In the genomic region with DNA sequence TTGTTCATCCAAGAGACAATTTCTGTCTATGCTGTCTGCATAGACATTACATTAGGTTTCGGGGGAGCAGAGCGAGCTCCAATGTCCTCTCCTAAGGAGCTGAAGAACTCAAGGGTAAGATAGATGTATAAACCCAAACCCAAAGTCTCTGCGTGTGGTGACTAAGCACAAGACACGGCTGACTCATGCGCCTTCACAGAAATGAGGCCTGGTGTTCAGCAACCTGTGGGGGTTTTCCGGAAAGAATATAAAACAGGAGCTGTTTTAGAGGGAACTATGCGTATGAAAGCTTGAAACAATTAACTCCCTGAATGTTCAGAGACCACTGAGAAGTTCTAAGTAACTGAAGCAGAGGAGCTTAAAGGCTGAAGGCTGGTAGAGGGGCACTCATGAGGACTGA, we compare ENCODE assay signal across 20 cellular contexts.
DNase-seq lines count a peak whose midpoint lies in the region; FAIRE-seq and TF ChIP-seq lines count a peak whose summit lies in the region.
"Had no signal": no experiment of that assay in that cellular context is flagged by ENCODE, and none has a peak within 500 bp of the region (broad histone marks: within the 10 kb centered on the region; RNA-seq: fewer than 3 reads in every experiment).

No MANE protein-coding gene starts in this region.

- peak overlapping the region; percentile 82 for H3K27ac ChIP-seq in smooth muscle cell (ENCODE audit: low read depth)
- H3K27ac ChIP-seq in uterus: no peak overlapping the region
- H3K27ac ChIP-seq: A549, GM23248 had no signal

- TF ChIP-seq CTCF in AG04449 (IDR thresholded peaks at IDR 0.05; ENCODE audit: insufficient read depth, low read length, missing control alignments): no peak
- TF ChIP-seq CTCF in choroid plexus epithelial cell (conservative IDR thresholded peaks at IDR 0.05; ENCODE audit: low read depth, low read length): no peak
- no peak for TF ChIP-seq CTCF in smooth muscle cell (IDR thresholded peaks at IDR 0.05; ENCODE audit: borderline replicate concordance, insufficient read depth, poor library complexity, severe bottlenecking)
- TF ChIP-seq CTCF in uterus (IDR thresholded peaks at IDR 0.05): no peak

- H3F3A ChIP-seq in smooth muscle cell (ENCODE audit: low read depth): no peaks in the 10 kb centered on the region

- WGBS in smooth muscle cell (ENCODE audit: low lambda C conversion rate): 37% methylated on average over 7 of the region's 7 CpGs

- H3K9ac ChIP-seq in smooth muscle cell (ENCODE audit: low read depth): peak overlapping the region; percentile 35
- H3K9ac ChIP-seq: GM23248 had no signal

- H3K27me3 ChIP-seq in MG63 (no peaks in the 10 kb centered on the region), smooth muscle cell (ENCODE audit: low read depth) (no peaks in the 10 kb centered on the region), uterus (no peaks in the 10 kb centered on the region)

- intact Hi-C loops in uterus (cut with DNase I; ENCODE audit: low total_unique reads) (no loop called here), cardiac septum (cut with DNase I) (no loop called here)

- no peaks in the 10 kb centered on the region for H3K79me2 ChIP-seq in smooth muscle cell (ENCODE audit: low read depth)

- H3K4me3 ChIP-seq in AG04449 (ENCODE audit: low read depth, low read length) (no peak overlapping the region), MG63 (no peak overlapping the region), choroid plexus epithelial cell (ENCODE audit: low read depth, low read length) (no peak overlapping the region), smooth muscle cell (no peak overlapping the region), uterus (no peak overlapping the region)
- H3K4me3 ChIP-seq: A549, GM23248 had no signal

- CTCF ChIA-PET in AG04449 (lab: Yijun Ruan, JAX): interaction anchor here (1.1 kb wide), 1 partner anchor 16 kb away, joined by 3 read pairs; no protein-coding TSS in a partner anchor

- H2AFZ ChIP-seq in smooth muscle cell (ENCODE audit: low read depth): peak overlapping the region; percentile 11
- H2AFZ ChIP-seq: GM23248 had no signal

- peaks cover 7% of the 10 kb centered on the region for H3K4me1 ChIP-seq in smooth muscle cell (ENCODE audit: low read depth)
- H3K4me1 ChIP-seq in uterus: no peaks in the 10 kb centered on the region
- H3K4me1 ChIP-seq: A549 had no signal

- no peak for FAIRE-seq in GM12891 (lab: Jason Lieb, UNC)
- FAIRE-seq: A549 had no signal

- H3K9me3 ChIP-seq in MG63 (no peaks in the 10 kb centered on the region), smooth muscle cell (replicated peaks; ENCODE audit: low read depth) (no peaks in the 10 kb centered on the region), uterus (no peaks in the 10 kb centered on the region)
- H3K9me3 ChIP-seq: A549 had no signal

- H3K36me3 ChIP-seq in MG63: no peaks in the 10 kb centered on the region
- H3K36me3 ChIP-seq in smooth muscle cell (ENCODE audit: low read depth): no peaks in the 10 kb centered on the region
- no peaks in the 10 kb centered on the region for H3K36me3 ChIP-seq in uterus

- POLR2A ChIA-PET in AG04449 (lab: Yijun Ruan, JAX): interaction anchor here (1.4 kb wide), 1 partner anchor 68 kb away, joined by 5 read pairs; no protein-coding TSS in a partner anchor

- H4K20me1 ChIP-seq in smooth muscle cell (ENCODE audit: low read depth): no peaks in the 10 kb centered on the region

- TF ChIP-seq POLR2A in GM12891 (IDR thresholded peaks at IDR 0.05; ENCODE audit: low read depth, low read length): no peak
- no peak for TF ChIP-seq POLR2A in uterus (IDR thresholded peaks at IDR 0.05)

- DNase-seq in AG04449 (ENCODE audit: low read depth, low spot score) (peak; percentile 45), MG63 (peak; percentile 5), choroid plexus epithelial cell (ENCODE audit: low read depth) (peak; percentile 15), smooth muscle cell (lab: John Stamatoyannopoulos, UW; ENCODE audit: unreplicated experiment) (no peak), GM12891 (ENCODE audit: insufficient read length, low spot score) (no peak), uterus (no peak), cardiac septum (ENCODE audit: low spot score) (no peak)
- no peak for DNase-seq in activated CD4-positive, alpha-beta T cell treated with anti-CD3 and anti-CD28 coated beads for 4 hours
- DNase-seq: COR-L47, DMS153, GF-D8, GM23248, HCEC 1CT, NCI-H1105 treated with DMSO at 0.1 percent for 48 hours, NCI-H1694 treated with DMSO at 0.1 percent for 48 hours, NCI-H510A treated with DMSO at 0.1 percent for 48 hours, NCI-H82, RPMI8226, SHP77 treated with DMSO at 0.1 percent for 48 hours had no signal

- H3K4me2 ChIP-seq in smooth muscle cell: peak overlapping the region; percentile 54
- H3K4me2 ChIP-seq: A549 had no signal

TF ChIP-seq in GM12891, 5 proteins besides CTCF, POLR2A, EP300 and RAD21:
- TF ChIP-seq TAF1 (IDR thresholded peaks at IDR 0.05; ENCODE audit: low read depth, low read length) (no peak), POU2F2 (IDR thresholded peaks at IDR 0.05; ENCODE audit: low read depth, low read length) (no peak), POLR2AphosphoS5 (IDR thresholded peaks at IDR 0.05; ENCODE audit: low read depth, low read length) (no peak), PAX5 (IDR thresholded peaks at IDR 0.05; ENCODE audit: insufficient read depth, low read length, severe bottlenecking) (no peak), SPI1 (IDR thresholded peaks at IDR 0.05; ENCODE audit: low read depth, low read length) (no peak)

Comparison
In these comparisons a context has a peak if more than half of its experiments do, and no peak if none do; other contexts are left out.
1. DNase-seq: peak in AG04449 (single experiment), MG63 (single experiment) and choroid plexus epithelial cell (single experiment); none in smooth muscle cell (single experiment), GM12891 (single experiment), uterus (0 of 2), cardiac septum (single experiment) and activated CD4-positive, alpha-beta T cell treated with anti-CD3 and anti-CD28 coated beads for 4 hours (0 of 2).